In the genomic region with DNA sequence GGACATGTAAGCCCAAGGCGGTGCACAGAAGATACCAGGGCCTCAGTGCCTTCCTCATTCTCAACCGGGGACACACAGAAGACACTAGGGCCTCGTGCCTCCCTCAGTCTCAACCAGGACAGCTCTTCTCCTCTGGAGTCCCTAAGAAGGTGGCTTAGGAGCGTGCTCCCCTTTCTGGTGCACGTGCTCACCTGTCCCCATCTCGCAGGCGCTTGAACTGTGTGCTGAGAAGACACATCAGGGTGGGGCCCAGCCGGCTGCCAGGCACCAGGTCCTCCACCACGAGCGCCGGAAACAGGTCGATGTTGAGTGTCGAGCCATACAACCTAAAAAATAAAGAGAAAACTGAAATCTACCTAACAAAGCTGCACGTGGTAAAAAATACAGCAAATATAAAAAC, we compare ENCODE assay signal across 21 cellular contexts.
DNase-seq lines count a peak whose midpoint lies in the region; ATAC-seq and TF ChIP-seq lines count a peak whose summit lies in the region.
"Had no signal": no experiment of that assay in that cellular context is flagged by ENCODE, and none has a peak within 500 bp of the region (broad histone marks: within the 10 kb centered on the region; RNA-seq: fewer than 3 reads in every experiment).

No MANE protein-coding gene starts in this region.

- BruUV-seq in MCF 10A (replicated peaks; lab: Mats Ljungman, UMichigan) (no TSS peak), mammary epithelial cell (replicated peaks; lab: Mats Ljungman, UMichigan) (no TSS peak)

- 87% methylated on average over 14 of the region's 14 CpGs for WGBS in mammary epithelial cell (ENCODE audit: low coverage, missing lambda C conversion rate)
- 86 to 90% (median 88%) methylated on average over 14 of the region's 14 CpGs for WGBS in stomach, 5 donors

- no peaks in the 10 kb centered on the region for H3K27me3 ChIP-seq in mammary epithelial cell (ENCODE audit: insufficient read depth, low read length)
- no peaks in the 10 kb centered on the region for H3K27me3 ChIP-seq in stomach
- H3K27me3 ChIP-seq: BE2C had no signal

- H3K79me2 ChIP-seq in mammary epithelial cell (ENCODE audit: insufficient read depth, low read length), result no peaks in the 10 kb centered on the region

- H3K4me1 ChIP-seq in mammary epithelial cell (ENCODE audit: insufficient read depth, low read length) (no peaks in the 10 kb centered on the region), stomach (no peaks in the 10 kb centered on the region)
- H3K4me1 ChIP-seq: BE2C had no signal

- no peak for ATAC-seq in HG03460 (IDR thresholded peaks at IDR 0.05; ENCODE audit: unreplicated experiment)

- DNase-seq in MCF 10A (ENCODE audit: unreplicated experiment) (no peak), mammary epithelial cell (no peak), coronary artery (ENCODE audit: low spot score) (peak; percentile 46), nephron progenitor cell (no peak), type B pancreatic cell (ENCODE audit: extremely low spot score, unreplicated experiment) (peak; percentile 43), stomach (no peak), CD1c-positive myeloid dendritic cell (ENCODE audit: extremely low spot score) (no peak)
- DNase-seq: 8988T; BE2C; Caco-2; CD4-positive, alpha-beta T cell; DMS153; GDM1; HCEC 1CT; KBM-7; MV-4-11; NCI-H1694 treated with DMSO at 0.1 percent for 48 hours; NCI-H510A; NCI-H774; OCI-M1 had no signal

- intact Hi-C loops in MCF 10A (cut with micrococcal nuclease), result no loop called here
- intact Hi-C loops in mammary epithelial cell (cut with micrococcal nuclease), result no loop called here
- intact Hi-C loops in stomach (cut with DNase I; ENCODE audit: low total_unique reads), result no loop called here

- H3K36me3 ChIP-seq in mammary epithelial cell (ENCODE audit: insufficient read depth, low read length) (peaks cover 8% of the 10 kb centered on the region), stomach (peaks cover 5 to 53% (median 44%) of the 10 kb centered on the region in 4 donors)
- H3K36me3 ChIP-seq: BE2C had no signal

- no peak for TF ChIP-seq EP300 in stomach (IDR thresholded peaks at IDR 0.05)

- no peak overlapping the region for H3K27ac ChIP-seq in mammary epithelial cell (ENCODE audit: insufficient read depth, low read depth, low read length)
- no peak overlapping the region for H3K27ac ChIP-seq in coronary artery
- H3K27ac ChIP-seq in stomach, result no peak overlapping the region

- no peak overlapping the region for H2AFZ ChIP-seq in mammary epithelial cell (ENCODE audit: low read depth, low read length)

- H3K4me2 ChIP-seq in mammary epithelial cell (ENCODE audit: insufficient read depth, low read depth, low read length), result no peak overlapping the region

- TF ChIP-seq CTCF in MCF 10A (IDR thresholded peaks at IDR 0.05; ENCODE audit: unreplicated experiment), result no peak
- no peak for TF ChIP-seq CTCF in mammary epithelial cell (conservative IDR thresholded peaks at IDR 0.05 in 1 of 2, IDR thresholded peaks at IDR 0.05 in 1 of 2; ENCODE audit: extremely low read depth in 1 of 2, insufficient read depth in 1 of 2, low read depth in 1 of 2, low read length in 2 of 2)
- TF ChIP-seq CTCF in coronary artery (IDR thresholded peaks at IDR 0.05), result no peak
- no peak for TF ChIP-seq CTCF in nephron progenitor cell (IDR thresholded peaks at IDR 0.05)
- TF ChIP-seq CTCF in type B pancreatic cell (conservative IDR thresholded peaks at IDR 0.05), result no peak
- no peak for TF ChIP-seq CTCF in stomach (IDR thresholded peaks at IDR 0.05)

- H3K9ac ChIP-seq in mammary epithelial cell (ENCODE audit: insufficient read depth, low read length), result no peak overlapping the region

- dilution Hi-C loops in mammary epithelial cell (cut with HindIII; ENCODE audit: low sequenced_read_pairs), result no loop called here

- no peak overlapping the region for H3K4me3 ChIP-seq in mammary epithelial cell (replicated peaks in 1 of 3; ENCODE audit: insufficient read depth in 1 of 3, low read depth in 2 of 3, low read length in 3 of 3)
- no peak overlapping the region for H3K4me3 ChIP-seq in coronary artery
- H3K4me3 ChIP-seq in stomach, result no peak overlapping the region

- no peaks in the 10 kb centered on the region for H3K9me3 Mint-ChIP-seq in MCF 10A (ENCODE audit: unreplicated experiment)
- H3K9me3 Mint-ChIP-seq in nephron progenitor cell, result no peaks in the 10 kb centered on the region
- no peaks in the 10 kb centered on the region for H3K9me3 Mint-ChIP-seq in type B pancreatic cell
- H3K9me3 Mint-ChIP-seq: CD4-positive, alpha-beta T cell had no signal

- no peaks in the 10 kb centered on the region for H4K20me1 ChIP-seq in mammary epithelial cell (ENCODE audit: insufficient read depth, low read length)

- no peak overlapping the region for H3K4me3 Mint-ChIP-seq in MCF 10A (ENCODE audit: unreplicated experiment)
- H3K4me3 Mint-ChIP-seq in nephron progenitor cell, result no peak overlapping the region
- no peak overlapping the region for H3K4me3 Mint-ChIP-seq in type B pancreatic cell
- H3K4me3 Mint-ChIP-seq: CD4-positive, alpha-beta T cell had no signal

- H3K9me3 ChIP-seq in mammary epithelial cell (replicated peaks; ENCODE audit: insufficient read depth, low read length) (no peaks in the 10 kb centered on the region), stomach (no peaks in the 10 kb centered on the region)
- H3K9me3 ChIP-seq: BE2C, Caco-2 had no signal

- H3K4me1 Mint-ChIP-seq in MCF 10A (ENCODE audit: insufficient read depth, unreplicated experiment), result no peaks in the 10 kb centered on the region
- H3K4me1 Mint-ChIP-seq in nephron progenitor cell, result peaks cover 28% of the 10 kb centered on the region
- H3K4me1 Mint-ChIP-seq in type B pancreatic cell (ENCODE audit: unreplicated experiment), result peaks cover 14% of the 10 kb centered on the region

- CTCF ChIA-PET in MCF 10A (lab: Yijun Ruan, JAX), result no interaction called here
- CTCF ChIA-PET in mammary epithelial cell (lab: Charles Lee; ENCODE audit: low non-redundant PET), result no interaction called here

- in situ Hi-C loops in mammary epithelial cell (cut with MboI; ENCODE audit: low sequenced_read_pairs in 2 of 2), result no loop called here

- H3K27ac Mint-ChIP-seq in MCF 10A (ENCODE audit: low read depth, unreplicated experiment) (peak overlapping the region; percentile 23), nephron progenitor cell (peak overlapping the region; percentile 64), type B pancreatic cell (no peak overlapping the region)
- H3K27ac Mint-ChIP-seq: CD4-positive, alpha-beta T cell had no signal

- H3K27me3 Mint-ChIP-seq in MCF 10A (ENCODE audit: insufficient read depth, unreplicated experiment), result no peaks in the 10 kb centered on the region
- H3K27me3 Mint-ChIP-seq in nephron progenitor cell (ENCODE audit: low read depth, poor library complexity), result no peaks in the 10 kb centered on the region
- no peaks in the 10 kb centered on the region for H3K27me3 Mint-ChIP-seq in type B pancreatic cell
- H3K27me3 Mint-ChIP-seq: CD4-positive, alpha-beta T cell had no signal

- TF ChIP-seq POLR2A in stomach (IDR thresholded peaks at IDR 0.05), result no peak

- POLR2A ChIA-PET in MCF 10A (lab: Yijun Ruan, JAX), result no interaction called here

- H3K36me3 Mint-ChIP-seq in MCF 10A (ENCODE audit: insufficient read depth, unreplicated experiment) (peaks cover 82% of the 10 kb centered on the region), nephron progenitor cell (ENCODE audit: low read depth) (peaks cover 70% of the 10 kb centered on the region), type B pancreatic cell (peaks cover 15% of the 10 kb centered on the region)

Comparison
In these comparisons a context has a peak if more than half of its experiments do, and no peak if none do; other contexts are left out.
1. DNase-seq: peak in coronary artery (single experiment) and type B pancreatic cell (single experiment); none in MCF 10A (single experiment), mammary epithelial cell (single experiment), nephron progenitor cell (single experiment), stomach (single experiment) and CD1c-positive myeloid dendritic cell (single experiment).